In the genomic region with DNA sequence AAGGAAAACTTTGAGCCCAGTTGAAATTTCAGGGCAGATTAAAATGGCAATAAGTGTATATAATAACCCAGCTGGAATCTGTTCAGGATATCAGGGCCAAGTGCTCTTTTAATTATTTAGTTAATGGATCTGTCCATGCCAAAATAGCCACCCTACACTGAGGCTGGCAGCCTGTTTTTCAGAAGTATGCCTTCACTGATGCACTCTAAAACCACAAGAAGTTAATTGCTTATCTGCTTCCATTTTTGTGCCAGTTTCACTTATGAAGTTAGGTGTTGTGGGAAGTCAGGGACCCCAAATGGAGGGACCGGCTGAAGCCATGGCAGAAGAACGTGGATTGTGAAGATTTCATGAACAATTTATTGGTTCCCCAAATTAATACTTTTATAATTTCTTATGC, we compare ENCODE assay signal across 17 cellular contexts.
"Had no signal": no experiment of that assay in that cellular context is flagged by ENCODE, and none has a peak within 500 bp of the region (broad histone marks: within the 10 kb centered on the region; RNA-seq: fewer than 3 reads in every experiment).

No MANE protein-coding gene starts in this region.

- H3K27ac ChIP-seq: ascending aorta, epithelial cell of prostate, parathyroid adenoma, thoracic aorta, upper lobe of right lung had no signal

- ATAC-seq: activated CD4-positive, alpha-beta T cell treated with anti-CD3 and anti-CD28 coated beads for 36 hours; left ventricle myocardium superior; mucosa of descending colon; naive thymus-derived CD4-positive, alpha-beta T cell; upper lobe of right lung had no signal

- FAIRE-seq: bronchial epithelial cell had no signal

- H3K4me3 ChIP-seq: ascending aorta, mucosa of descending colon, thoracic aorta, upper lobe of right lung had no signal

- H3K4me1 ChIP-seq: ascending aorta, parathyroid adenoma, upper lobe of right lung had no signal

- H3K9me3 ChIP-seq: ascending aorta, mucosa of descending colon, thoracic aorta, upper lobe of right lung had no signal

- DNase-seq: activated CD4-positive, alpha-beta memory T cell treated with anti-CD3 and anti-CD28 coated beads, Interleukin-2, amount 10 ng/mL, durations not matched to agents 7 days and 5 days; activated CD4-positive, alpha-beta T cell treated with anti-CD3 and anti-CD28 coated beads for 36 hours; activated naive CD4-positive, alpha-beta T cell treated with anti-CD3 and anti-CD28 coated beads, Interleukin-2, amount 10 ng/mL, durations not matched to agents 7 days and 5 days; activated T-cell treated with anti-CD3 and anti-CD28 coated beads, Interleukin-2, amount 50 U/mL, for 24 hours; foreskin melanocyte; kidney glomerular epithelial cell; left ventricle myocardium superior; mucosa of descending colon; naive thymus-derived CD4-positive, alpha-beta T cell; stimulated activated CD4-positive, alpha-beta T cell treated with anti-CD3 and anti-CD28 coated beads, Interleukin-12 subunit alpha, Interleukin-12 subunit beta, amount 100 ng/mL, for 4 hours; stimulated activated CD4-positive, alpha-beta T cell treated with anti-CD3 and anti-CD28 coated beads, Interleukin-2, amount 100 ng/mL, for 24 hours; upper lobe of right lung had no signal

- H3K27me3 ChIP-seq: ascending aorta, upper lobe of right lung had no signal

- H3K36me3 ChIP-seq: ascending aorta, thoracic aorta, upper lobe of right lung had no signal
